ENCODE assay signal across 16 cellular contexts in the genomic region with DNA sequence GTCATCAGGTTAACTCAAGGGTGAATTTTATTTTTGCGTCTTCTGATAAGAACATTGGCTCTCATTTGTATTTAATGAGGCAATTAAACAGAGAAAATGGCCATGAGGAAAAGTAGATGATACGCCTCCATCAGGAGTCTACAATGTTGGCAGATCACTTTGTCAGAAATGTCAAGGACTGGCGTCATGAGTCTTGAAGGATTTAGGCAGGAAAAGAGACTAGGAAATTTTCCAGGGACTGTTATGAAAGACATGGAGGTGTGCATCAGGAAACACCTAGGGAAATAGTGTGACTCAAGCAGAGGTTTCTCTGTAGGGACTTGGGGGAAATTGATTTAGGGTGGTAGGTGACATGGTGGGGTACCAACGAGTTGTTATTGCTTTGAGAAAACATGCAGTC. TPM values are rescaled to one million over a fixed set of nuclear protein-coding genes. Genes with fewer than 3 reads are reported as not detected.
DNase-seq lines count a peak whose midpoint lies in the region; ATAC-seq, FAIRE-seq and TF ChIP-seq lines count a peak whose summit lies in the region.
"Had no signal": no experiment of that assay in that cellular context is flagged by ENCODE, and none has a peak within 500 bp of the region (broad histone marks: within the 10 kb centered on the region; RNA-seq: fewer than 3 reads in every experiment).

No MANE protein-coding gene starts in this region.

- BruUV-seq in HepG2 (replicated peaks; lab: Mats Ljungman, UMichigan): no TSS peak

- POLR2A ChIA-PET in HepG2 (lab: Yijun Ruan, JAX): no interaction called here

- no peak for TF ChIP-seq POLR2A in HepG2 (IDR thresholded peaks at IDR 0.05; ENCODE audit: insufficient read depth in 1 of 2, low read depth in 2 of 2, low read length in 2 of 2)
- no peak for TF ChIP-seq POLR2A in right lobe of liver (IDR thresholded peaks at IDR 0.05)
- TF ChIP-seq POLR2A in stomach (IDR thresholded peaks at IDR 0.05): no peak

- no peak overlapping the region for H3K4me2 ChIP-seq in HepG2 (ENCODE audit: low read depth, low read length)
- H3K4me2 ChIP-seq: BLaER1 treated with 17β-estradiol and CSF1 and Interleukin-3, amounts not matched to agents 10 nM and 100 nM had no signal

- FAIRE-seq in HepG2 (lab: Jason Lieb, UNC) (no peak), bronchial epithelial cell (lab: Jason Lieb, UNC) (no peak), pancreas (lab: Jason Lieb, UNC) (no peak)
- FAIRE-seq: H54 had no signal

- no peak for TF ChIP-seq RAD21 in liver (IDR thresholded peaks at IDR 0.05)
- no peak for TF ChIP-seq RAD21 in HepG2 (CRISPR knock-in tag; IDR thresholded peaks at IDR 0.05)

- H3K9ac ChIP-seq in liver (ENCODE audit: low read depth in 1 of 2, low read length in 2 of 2): no peak overlapping the region
- no peak overlapping the region for H3K9ac ChIP-seq in HepG2 (ENCODE audit: insufficient read depth, low read depth, low read length)
- H3K9ac ChIP-seq: BLaER1 treated with 17β-estradiol and CSF1 and Interleukin-3, amounts not matched to agents 10 nM and 100 nM; GM23248 had no signal

- H3K4me1 ChIP-seq in liver (ENCODE audit: control insufficient read depth in 4 of 4, insufficient read depth in 4 of 4, low read length in 3 of 4) (peaks cover 14 to 56% (median 41%) of the 10 kb centered on the region in 4 donors), HepG2 (ENCODE audit: insufficient read depth, low read length) (peaks cover 66% of the 10 kb centered on the region), right lobe of liver (peaks cover 0 to 59% (median 21%) of the 10 kb centered on the region in 4 donors), stomach (peaks cover 11 to 49% (median 21%) of the 10 kb centered on the region in 4 donors), pancreas (peaks cover 5 to 31% (median 27%) of the 10 kb centered on the region in 3 donors)
- H3K4me1 ChIP-seq: BLaER1 treated with 17β-estradiol and CSF1 and Interleukin-3, amounts not matched to agents 10 nM and 100 nM had no signal

- intact Hi-C loops in HepG2 (cut with micrococcal nuclease; ENCODE audit: unreplicated experiment) (no loop called here), right lobe of liver (cut with DNase I) (no loop called here), stomach (cut with DNase I; ENCODE audit: low total_unique reads) (no loop called here), pancreas (cut with DNase I) (no loop called here)

- no peaks in the 10 kb centered on the region for H3K9me3 ChIP-seq in liver (ENCODE audit: control insufficient read depth in 4 of 4, low read length in 3 of 4)
- no peaks in the 10 kb centered on the region for H3K9me3 ChIP-seq in HepG2 (ENCODE audit: low read length)
- no peaks in the 10 kb centered on the region for H3K9me3 ChIP-seq in right lobe of liver
- no peaks in the 10 kb centered on the region for H3K9me3 ChIP-seq in stomach
- H3K9me3 ChIP-seq in pancreas: no peaks in the 10 kb centered on the region
- H3K9me3 ChIP-seq: BLaER1 treated with 17β-estradiol and CSF1 and Interleukin-3, amounts not matched to agents 10 nM and 100 nM had no signal

- H3K27me3 ChIP-seq in liver (ENCODE audit: control insufficient read depth in 4 of 4, insufficient read depth in 4 of 4, low read length in 3 of 4) (no peaks in the 10 kb centered on the region), HepG2 (ENCODE audit: control insufficient read depth in 1 of 2, insufficient read depth in 2 of 2, low read length in 2 of 2) (no peaks in the 10 kb centered on the region; a peak in 1 of 5 replicates), bronchial epithelial cell (ENCODE audit: control insufficient read depth, insufficient read depth, low read length) (no peaks in the 10 kb centered on the region), right lobe of liver (no peaks in the 10 kb centered on the region), stomach (no peaks in the 10 kb centered on the region), pancreas (no peaks in the 10 kb centered on the region)
- H3K27me3 ChIP-seq: BLaER1 treated with 17β-estradiol and CSF1 and Interleukin-3, amounts not matched to agents 10 nM and 100 nM had no signal

- H3K36me3 ChIP-seq in liver (ENCODE audit: control insufficient read depth in 4 of 4, insufficient read depth in 3 of 4, low read depth in 1 of 4, low read length in 3 of 4): no peaks in the 10 kb centered on the region
- H3K36me3 ChIP-seq in HepG2 (replicated peaks in 1 of 2; ENCODE audit: control insufficient read depth in 1 of 2, insufficient read depth in 2 of 2, low read length in 2 of 2): no peaks in the 10 kb centered on the region
- H3K36me3 ChIP-seq in bronchial epithelial cell (ENCODE audit: control insufficient read depth, insufficient read depth, low read length): no peaks in the 10 kb centered on the region
- H3K36me3 ChIP-seq in right lobe of liver: no peaks in the 10 kb centered on the region
- no peaks in the 10 kb centered on the region for H3K36me3 ChIP-seq in stomach
- no peaks in the 10 kb centered on the region for H3K36me3 ChIP-seq in pancreas
- H3K36me3 ChIP-seq: BLaER1 treated with 17β-estradiol and CSF1 and Interleukin-3, amounts not matched to agents 10 nM and 100 nM had no signal

- no peak overlapping the region for H2AFZ ChIP-seq in HepG2 (ENCODE audit: low read length)
- H2AFZ ChIP-seq: GM23248 had no signal

- H4K20me1 ChIP-seq in HepG2 (ENCODE audit: insufficient read depth, low read length): no peaks in the 10 kb centered on the region
- H4K20me1 ChIP-seq: BLaER1 treated with 17β-estradiol and CSF1 and Interleukin-3, amounts not matched to agents 10 nM and 100 nM had no signal

- no peaks in the 10 kb centered on the region for H3K79me2 ChIP-seq in HepG2 (ENCODE audit: insufficient read depth, low read length)

- in situ Hi-C loops in HepG2 (cut with HindIII; ENCODE audit: extremely low pct_ligation_motif_present, low pct_unique_long_range_greater_than_20kb): no loop called here

- TF ChIP-seq EP300 in HepG2 (IDR thresholded peaks at IDR 0.05; ENCODE audit: low read depth in 2 of 2, low read length in 2 of 2): no peak
- no peak for TF ChIP-seq EP300 in HepG2 (CRISPR knock-in tag; IDR thresholded peaks at IDR 0.05; ENCODE audit: borderline replicate concordance)
- TF ChIP-seq EP300 in stomach (IDR thresholded peaks at IDR 0.05): no peak

- no peak for ATAC-seq in HepG2
- no peak for ATAC-seq in right lobe of liver
- no peak for ATAC-seq in SK-N-SH treated with all-trans-retinoic acid at 6 μM for 48 hours
- ATAC-seq in pancreas: no peak
- ATAC-seq in left lobe of liver: no peak
- ATAC-seq: HCT116 had no signal

- CTCF ChIA-PET in HepG2 (lab: Yijun Ruan, JAX; ENCODE audit: low intra/inter-chr PET ratio, low total read pairs): no interaction called here

- WGBS in liver: 93% methylated on average over 4 of the region's 4 CpGs
- 86% methylated on average over 4 of the region's 4 CpGs for WGBS in HepG2 (ENCODE audit: low lambda C conversion rate)
- WGBS in right lobe of liver (ENCODE audit: insufficient coverage, low coverage, low lambda C conversion rate, missing lambda C conversion rate): 70% methylated on average over 4 of the region's 4 CpGs
- WGBS in stomach, 5 donors: 55 to 71% (median 60%) methylated on average over 4 of the region's 4 CpGs
- 51 to 65% methylated on average over 4 of the region's 4 CpGs for WGBS in pancreas, 2 donors

- DNase-seq in HepG2 (ENCODE audit: low spot score): no peak
- peak; percentile 21 for DNase-seq in bronchial epithelial cell (ENCODE audit: low read depth)
- DNase-seq in right lobe of liver: no peak
- DNase-seq in stomach: no peak
- no peak for DNase-seq in pancreas
- no peak for DNase-seq in left lobe of liver (ENCODE audit: low spot score)
- DNase-seq: 8988T; ACHN; CD4-positive, CD25-positive, alpha-beta regulatory T cell; DMS 273 treated with DMSO at 0.1 percent for 48 hours; GM23248 had no signal

- H3K27ac ChIP-seq in liver (ENCODE audit: low read depth in 1 of 2, low read length in 2 of 2): peak overlapping the region; percentile 77 to 90
- no peak overlapping the region for H3K27ac ChIP-seq in HepG2 (ENCODE audit: extremely low read length, insufficient read depth, low read length)
- H3K27ac ChIP-seq in right lobe of liver: peak overlapping the region in 2 of 3 donors; percentile 74 to 91
- H3K27ac ChIP-seq in stomach: peak overlapping the region; percentile 23 to 84 (median 77)
- peak overlapping the region in 2 of 4 donors; percentile 78 to 80 for H3K27ac ChIP-seq in pancreas
- H3K27ac ChIP-seq: BLaER1 treated with 17β-estradiol and CSF1 and Interleukin-3, amounts not matched to agents 10 nM and 100 nM; GM23248 had no signal

- TF ChIP-seq CTCF in liver (IDR thresholded peaks at IDR 0.05; ENCODE audit: low read depth, low read length, missing input control) (no peak), HepG2 (CRISPR knock-in tag; IDR thresholded peaks at IDR 0.05) (no peak), bronchial epithelial cell (IDR thresholded peaks at IDR 0.05; ENCODE audit: insufficient read depth, low read length, severe bottlenecking) (no peak), right lobe of liver (IDR thresholded peaks at IDR 0.05) (no peak), stomach (IDR thresholded peaks at IDR 0.05) (no peak), pancreas (IDR thresholded peaks at IDR 0.05) (no peak)

- H3K4me3 ChIP-seq in liver (ENCODE audit: low read depth in 1 of 3, low read length in 3 of 3) (no peak overlapping the region), HepG2 (replicated peaks in 1 of 3; ENCODE audit: insufficient read depth in 1 of 3, low read depth in 2 of 3, low read length in 3 of 3) (no peak overlapping the region), bronchial epithelial cell (ENCODE audit: low read depth, low read length) (no peak overlapping the region), right lobe of liver (no peak overlapping the region), stomach (no peak overlapping the region), pancreas (no peak overlapping the region)
- H3K4me3 ChIP-seq: BLaER1 treated with 17β-estradiol and CSF1 and Interleukin-3, amounts not matched to agents 10 nM and 100 nM; GM23248 had no signal

RNA-seq across cellular contexts. Expression of a gene that starts 53.4 kb away (rescaled TPM):
- total RNA-seq in liver: 10 to 100 TPM in 1 of 2 donors, 1 to 10 TPM in 1; 5.9 to 11.9 TPM
- 10 to 100 TPM in 1 of 2 donors, 1 to 10 TPM in 1; 5.7 to 17.7 TPM for polyA plus RNA-seq in liver
- 10.8 and 17.1 TPM in 2 replicates for total RNA-seq in HepG2 (2016; rRNA removed; fragmentation: Illumina TruSeq; extraction: Trizol)
- total RNA-seq in HepG2 (2016; cell fraction: cytosol; rRNA removed; fragmentation: Illumina TruSeq; extraction: Trizol; ENCODE audit: low read depth): 1.7 and 2.6 TPM in 2 replicates
- total RNA-seq in HepG2 (2016; cell fraction: insoluble cytoplasmic fraction; rRNA removed; fragmentation: Illumina TruSeq; extraction: Trizol): 10.6 and 17.5 TPM in 2 replicates
- total RNA-seq in HepG2 (2016; cell fraction: membrane; rRNA removed; fragmentation: Illumina TruSeq; extraction: Trizol): 6.0 and 6.2 TPM in 2 replicates
- 20.5 and 23.5 TPM in 2 replicates for total RNA-seq in HepG2 (2016; cell fraction: nucleus; rRNA removed; fragmentation: Illumina TruSeq; extraction: Trizol)
- polyA plus RNA-seq in HepG2 (2011; rRNA removed): 13.2 and 17.8 TPM in 2 replicates
- polyA plus RNA-seq in HepG2 (2011; cell fraction: cytosol; rRNA removed): 9.1 and 10.5 TPM in 2 replicates
- polyA plus RNA-seq in HepG2 (2011; cell fraction: nucleus; rRNA removed): 17.4 and 25.2 TPM in 2 replicates
- polyA plus RNA-seq in HepG2 (2012): 8.8 and 9.4 TPM in 2 replicates
- polyA plus RNA-seq in HepG2 (2016; cell fraction: cytosol; fragmentation: Illumina TruSeq; extraction: Trizol; ENCODE audit: low read depth): 2.2 and 3.0 TPM in 2 replicates
- 9.1 and 9.9 TPM in 2 replicates for polyA plus RNA-seq in HepG2 (2016; cell fraction: insoluble cytoplasmic fraction; fragmentation: Illumina TruSeq; extraction: Trizol; ENCODE audit: low read depth)
- 3.4 and 3.9 TPM in 2 replicates for polyA plus RNA-seq in HepG2 (2016; cell fraction: membrane; fragmentation: Illumina TruSeq; extraction: Trizol; ENCODE audit: low read depth)
- 40.7 and 42.9 TPM in 2 replicates for polyA plus RNA-seq in HepG2 (2016; cell fraction: nucleus; fragmentation: Illumina TruSeq; extraction: Trizol; ENCODE audit: insufficient read depth, low read depth)
- 30.7 and 61.9 TPM in 2 replicates for polyA minus RNA-seq in HepG2 (2011; rRNA and poly(A)+ RNA removed; ENCODE audit: low replicate concordance)
- 8.2 and 14.1 TPM in 2 replicates for polyA minus RNA-seq in HepG2 (2011; cell fraction: cytosol; rRNA and poly(A)+ RNA removed)
- polyA minus RNA-seq in HepG2 (2011; cell fraction: nucleus; rRNA and poly(A)+ RNA removed): 18.3 and 24.1 TPM in 2 replicates
- total RNA-seq in bronchial epithelial cell: 8.2 and 11.5 TPM in 2 replicates
- total RNA-seq in right lobe of liver: 10 to 100 TPM in 4 of 6 experiments, 1 to 10 TPM in 2; 8.9 to 13.5 (median 10.4) TPM
- total RNA-seq in stomach: 10 to 100 TPM in 2 of 5 donors, 1 to 10 TPM in 3; 3.2 to 13.0 (median 8.3) TPM
- 1 to 10 TPM; 1.9 to 2.0 (median 2.0) TPM for polyA plus RNA-seq in stomach
- total RNA-seq in pancreas: 1 to 10 TPM; 2.2 to 8.0 (median 3.0) TPM
- 1 to 10 TPM; 3.8 to 4.6 TPM for polyA plus RNA-seq in pancreas
- total RNA-seq in left lobe of liver: 11.0 TPM
